18 cellular contexts compared by ENCODE assay signal in the genomic region with DNA sequence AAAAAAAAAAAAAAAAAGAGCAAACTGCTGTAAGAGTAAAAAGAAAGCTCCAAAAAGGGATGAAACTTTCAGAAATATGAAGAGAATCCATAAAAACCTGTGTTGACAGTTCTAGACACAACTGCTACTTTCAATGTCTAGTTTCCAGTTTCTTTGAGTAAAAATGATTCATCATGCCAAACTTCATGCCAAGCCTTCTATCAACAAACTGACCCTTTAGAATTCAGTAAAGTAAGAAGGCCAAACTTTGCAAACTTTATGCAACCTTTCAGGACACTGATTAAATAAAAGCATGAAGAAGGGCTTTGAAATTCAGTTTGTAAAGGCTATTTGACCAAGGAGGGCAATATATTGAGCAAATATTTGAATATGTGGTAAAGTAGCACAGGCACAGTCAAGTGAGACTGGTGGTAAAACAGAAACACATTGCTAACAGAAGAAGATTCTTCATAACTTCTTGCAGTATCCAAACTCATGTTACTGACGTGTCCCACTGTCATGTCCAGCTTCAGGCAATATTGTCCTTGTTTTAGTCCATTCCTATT. TPM values are rescaled to one million over a fixed set of nuclear protein-coding genes. Genes with fewer than 3 reads are reported as not detected.
DNase-seq lines count a peak whose midpoint lies in the region; ATAC-seq, FAIRE-seq and TF ChIP-seq lines count a peak whose summit lies in the region.
"Had no signal": no experiment of that assay in that cellular context is flagged by ENCODE, and none has a peak within 500 bp of the region (broad histone marks: within the 10 kb centered on the region; RNA-seq: fewer than 3 reads in every experiment).

No MANE protein-coding gene starts in this region.

- H3K4me3 ChIP-seq in PC-3 (ENCODE audit: low read length): no peak overlapping the region
- H3K4me3 ChIP-seq in small intestine (ENCODE audit: low read depth in 1 of 2, low read length in 2 of 2): no peak overlapping the region
- H3K4me3 ChIP-seq in colonic mucosa: no peak overlapping the region
- no peak overlapping the region for H3K4me3 ChIP-seq in kidney (ENCODE audit: low read length in 2 of 2)

- DNase-seq in LHCN-M2 (ENCODE audit: low read depth) (peak; percentile 33), PC-3 (peak; percentile 74), kidney glomerular epithelial cell (lab: John Stamatoyannopoulos, UW) (peak; percentile 2), small intestine (peak; percentile 1), colonic mucosa (no peak), kidney (no peak)
- DNase-seq: AML-193, DMS79 treated with DMSO at 0.1 percent for 48 hours, H9, NCI-H1105, NCI-H1694, NCI-H2107, NCI-H510A treated with DMSO at 0.1 percent for 48 hours, RPMI8226, SHP77 treated with DMSO at 0.1 percent for 48 hours had no signal

- no TSS peak for BruUV-seq in PC-3 (replicated peaks; lab: Mats Ljungman, UMichigan)

- no peak for TF ChIP-seq CTCF in PC-3 (conservative IDR thresholded peaks at IDR 0.05; ENCODE audit: low read depth, low read length)
- TF ChIP-seq CTCF in colonic mucosa (IDR thresholded peaks at IDR 0.05): no peak
- no peak for TF ChIP-seq CTCF in kidney (IDR thresholded peaks at IDR 0.05; ENCODE audit: borderline replicate concordance, extremely low read depth, insufficient read depth)

- peak overlapping the region; percentile 72 for H3K27ac ChIP-seq in PC-3 (ENCODE audit: low read length)
- H3K27ac ChIP-seq in small intestine (ENCODE audit: low read depth in 1 of 2, low read length in 1 of 2): no peak overlapping the region
- H3K27ac ChIP-seq in colonic mucosa: no peak overlapping the region
- no peak overlapping the region for H3K27ac ChIP-seq in kidney (ENCODE audit: low read depth in 2 of 2, low read length in 2 of 2)
- H3K27ac ChIP-seq: C4-2B had no signal

- ATAC-seq in PC-3: peak; percentile 48
- ATAC-seq in HG02798 (IDR thresholded peaks at IDR 0.05; ENCODE audit: poor library complexity, unreplicated experiment): no peak

- no peak overlapping the region for H2AFZ ChIP-seq in PC-3 (ENCODE audit: low read length)

- POLR2A ChIA-PET in PC-3 (lab: Charles Lee; ENCODE audit: unreplicated experiment): interaction anchor here (0.6 kb wide), 2 partner anchors 9 to 20 kb away, joined by 10 to 13 read pairs; no protein-coding TSS in a partner anchor

- CTCF ChIA-PET in PC-3 (lab: Charles Lee): interaction anchor here (0.6 kb wide), 1 partner anchor 53 kb away, joined by 10 read pairs; no protein-coding TSS in a partner anchor

- FAIRE-seq in small intestine (lab: Jason Lieb, UNC) (no peak), kidney (lab: Jason Lieb, UNC) (no peak)
- FAIRE-seq: D721Med had no signal

- 48 to 78% (median 68%) methylated on average over 1 of the region's 1 CpG for WGBS in small intestine, 3 donors

- no peaks in the 10 kb centered on the region for H3K36me3 ChIP-seq in PC-3 (ENCODE audit: low read depth, low read length)
- H3K36me3 ChIP-seq in small intestine (ENCODE audit: control insufficient read depth in 2 of 2, insufficient read depth in 2 of 2, low read length in 2 of 2): no peaks in the 10 kb centered on the region
- H3K36me3 ChIP-seq in colonic mucosa: no peaks in the 10 kb centered on the region
- H3K36me3 ChIP-seq in kidney (ENCODE audit: control insufficient read depth in 1 of 2, insufficient read depth in 2 of 2, low read length in 2 of 2): no peaks in the 10 kb centered on the region

- no peaks in the 10 kb centered on the region for H3K9me3 ChIP-seq in PC-3 (ENCODE audit: low read length)
- no peaks in the 10 kb centered on the region for H3K9me3 ChIP-seq in small intestine (ENCODE audit: control insufficient read depth, low read depth)
- no peaks in the 10 kb centered on the region for H3K9me3 ChIP-seq in colonic mucosa
- H3K9me3 ChIP-seq in kidney (ENCODE audit: control insufficient read depth in 1 of 2, low read length in 2 of 2): no peaks in the 10 kb centered on the region

- H3K9me2 ChIP-seq in PC-3 (replicated peaks; ENCODE audit: low read length): no peaks in the 10 kb centered on the region

- H3K27me3 ChIP-seq in PC-3 (ENCODE audit: low read length): no peaks in the 10 kb centered on the region
- peaks cover 0 to under 1% of the 10 kb centered on the region in 2 donors for H3K27me3 ChIP-seq in small intestine (ENCODE audit: control insufficient read depth in 2 of 2, insufficient read depth in 2 of 2, low read length in 2 of 2)
- H3K27me3 ChIP-seq in colonic mucosa: no peaks in the 10 kb centered on the region

- intact Hi-C loops in PC-3 (cut with micrococcal nuclease): loop anchor here (2.0 to 10.0 kb wide), 2 partner anchors 57 to 541 kb away; no protein-coding TSS in a partner anchor
- intact Hi-C loops in colonic mucosa (cut with DNase I): no loop called here
- intact Hi-C loops in kidney (cut with DNase I): no loop called here

- H3K79me2 ChIP-seq in PC-3 (ENCODE audit: low read length): no peaks in the 10 kb centered on the region

- no peaks in the 10 kb centered on the region for H4K20me1 ChIP-seq in PC-3 (ENCODE audit: low read length)

- H3K4me1 ChIP-seq in PC-3 (ENCODE audit: insufficient read depth, low read length) (peaks cover 47% of the 10 kb centered on the region), small intestine (ENCODE audit: control insufficient read depth in 2 of 2, insufficient read depth in 1 of 2, low read depth in 1 of 2, low read length in 1 of 2) (no peaks in the 10 kb centered on the region), colonic mucosa (no peaks in the 10 kb centered on the region), kidney (ENCODE audit: control insufficient read depth in 1 of 2, insufficient read depth in 1 of 2, low read depth in 1 of 2, low read length in 2 of 2) (no peaks in the 10 kb centered on the region)

- H3K4me2 ChIP-seq in PC-3 (ENCODE audit: low read length): peak overlapping the region; percentile 8; the same call in 1 of the 2 replicates

- H3F3A ChIP-seq in PC-3 (ENCODE audit: low read length, unreplicated experiment): peaks cover 8% of the 10 kb centered on the region

- H3K9ac ChIP-seq in PC-3 (ENCODE audit: low read length) (no peak overlapping the region), colonic mucosa (ENCODE audit: low read depth in 2 of 2, low read length in 2 of 2) (no peak overlapping the region), kidney (ENCODE audit: low read length in 2 of 2) (no peak overlapping the region)

RNA-seq across cellular contexts. Expression of a gene that starts 56.3 kb away (rescaled TPM):
- total RNA-seq in LHCN-M2 (2014; rRNA removed) (5.1 and 8.2 TPM in 2 replicates), PC-3 (2014; rRNA removed) (13.8 and 15.4 TPM in 2 replicates), colonic mucosa (1 to 10 TPM; 1.7 to 1.8 TPM), kidney (3.2 TPM)
- polyA plus RNA-seq in LHCN-M2 (2012): 1.6 TPM
- polyA plus RNA-seq in small intestine (under 1 TPM in 1 of 3 donors, not detected in 2; 0.28 TPM), kidney (ENCODE audit: insufficient read depth, low read depth, low replicate concordance) (0.73 TPM)

Comparison
In these comparisons a context has a peak if more than half of its experiments do, and no peak if none do; other contexts are left out.
1. DNase-seq: peak in LHCN-M2 (single experiment), PC-3 (single experiment), kidney glomerular epithelial cell (single experiment) and small intestine (single experiment); none in colonic mucosa (single experiment) and kidney (single experiment).